In genomic region chr6:35725721-35726438, GRCh38 we compare ENCODE assay signal across 9 cellular contexts. TPM values are rescaled to one million over a fixed set of nuclear protein-coding genes. Genes with fewer than 3 reads are reported as not detected.
A peak's percentile ranks its signal among the peaks of the same experiment; 100 is the strongest.
DNase-seq lines count a peak whose midpoint lies in the region; ATAC-seq and TF ChIP-seq lines count a peak whose summit lies in the region.
"Had no signal": no experiment of that assay in that cellular context is flagged by ENCODE, and none has a peak within 500 bp of the region (broad histone marks: within the 10 kb centered on the region; RNA-seq: fewer than 3 reads in every experiment).

No MANE protein-coding gene starts in this region.

- H3K9me3 Mint-ChIP-seq in mesothelial cell of epicardium, result no peaks in the 10 kb centered on the region

- no peak overlapping the region for H3K4me3 Mint-ChIP-seq in mesothelial cell of epicardium

- H3K36me3 Mint-ChIP-seq in mesothelial cell of epicardium, result no peaks in the 10 kb centered on the region

- DNase-seq in activated T-cell treated with anti-CD3 and anti-CD28 coated beads, Interleukin-2, amount 50 U/mL, for 1 hour, result peak; percentile 55
- DNase-seq in activated T-cell treated with anti-CD3 and anti-CD28 coated beads for 4 hours, result no peak
- DNase-seq in cardiac fibroblast (ENCODE audit: low read depth in 2 of 2), result peak; percentile 83 to 89
- DNase-seq in mesothelial cell of epicardium (ENCODE audit: low spot score in 2 of 2, unreplicated experiment in 2 of 2), result no peak
- peak; percentile 86 for DNase-seq in upper lobe of right lung
- no peak for DNase-seq in NCI-H82 treated with DMSO at 0.1 percent for 48 hours (lab: John Stamatoyannopoulos, UW; ENCODE audit: unreplicated experiment)
- DNase-seq in HAP-1 (ENCODE audit: low spot score in 2 of 2), result no peak
- DNase-seq: DND-41 had no signal

- H3K4me3 ChIP-seq in cardiac fibroblast (replicated peaks in 1 of 2; ENCODE audit: low read depth in 2 of 2, low read length in 2 of 2) (peak overlapping the region in 1 of 2 donors; percentile 12), upper lobe of right lung (peak overlapping the region; percentile 1), HAP-1 (no peak overlapping the region)

- peaks cover 11% of the 10 kb centered on the region for H3K27me3 Mint-ChIP-seq in mesothelial cell of epicardium (ENCODE audit: low read depth)

- H3K9me3 ChIP-seq in upper lobe of right lung (no peaks in the 10 kb centered on the region), HAP-1 (no peaks in the 10 kb centered on the region)

- in situ Hi-C loops in HAP-1 (cut with MboI; ENCODE audit: low sequenced_read_pairs), result no loop called here

- H3K36me3 ChIP-seq in upper lobe of right lung (no peaks in the 10 kb centered on the region), HAP-1 (replicated peaks) (no peaks in the 10 kb centered on the region)

- H3K27me3 ChIP-seq in upper lobe of right lung (no peaks in the 10 kb centered on the region), HAP-1 (ENCODE audit: low read depth) (no peaks in the 10 kb centered on the region)

- ATAC-seq in upper lobe of right lung, result peak; percentile 57
- ATAC-seq in GM19452 (IDR thresholded peaks at IDR 0.05; ENCODE audit: unreplicated experiment), result no peak

- peaks cover 48% of the 10 kb centered on the region for H3K4me1 Mint-ChIP-seq in mesothelial cell of epicardium

- H3K4me1 ChIP-seq in upper lobe of right lung (peaks cover 78% of the 10 kb centered on the region), HAP-1 (peaks cover 23% of the 10 kb centered on the region)

- peak overlapping the region; percentile 16 for H3K27ac Mint-ChIP-seq in mesothelial cell of epicardium

- H3K27ac ChIP-seq in upper lobe of right lung, result peak overlapping the region; percentile 99

- no peak for TF ChIP-seq CTCF in cardiac fibroblast (IDR thresholded peaks at IDR 0.05; ENCODE audit: low read depth, low read length)
- no peak for TF ChIP-seq CTCF in mesothelial cell of epicardium (IDR thresholded peaks at IDR 0.05; ENCODE audit: unreplicated experiment)
- TF ChIP-seq CTCF in upper lobe of right lung (IDR thresholded peaks at IDR 0.05), result no peak

- intact Hi-C loops in upper lobe of right lung (cut with DNase I), result loop anchor here (5.0 kb wide), 1 partner anchor 39 kb away; the partner anchor contains the start of gene FKBP5

RNA-seq across cellular contexts. Expression of gene ARMC12, which starts 11.0 kb away (rescaled TPM):
- total RNA-seq in mesothelial cell of epicardium (3.3 to 4.9 TPM (median 4.2 TPM) in 3 replicates), upper lobe of right lung (0.52 TPM)

RNA-seq across cellular contexts. Expression of gene FKBP5, which starts 37.2 kb away (rescaled TPM):
- total RNA-seq in mesothelial cell of epicardium (7.3 to 7.6 TPM (median 7.3 TPM) in 3 replicates), upper lobe of right lung (142 TPM)

RNA-seq across cellular contexts. Expression of gene CLPSL2, which starts 50.5 kb away (rescaled TPM):
- not detected in 3 replicates for total RNA-seq in mesothelial cell of epicardium
- not detected for total RNA-seq in upper lobe of right lung

RNA-seq across cellular contexts. Expression of gene CLPSL1, which starts 54.9 kb away (rescaled TPM):
- 0.40 TPM in 1 of 3 replicates, not detected in the others for total RNA-seq in mesothelial cell of epicardium
- not detected for total RNA-seq in upper lobe of right lung

Comparison
In these comparisons a context has a peak if more than half of its experiments do, and no peak if none do; other contexts are left out.
1. DNase-seq: peak in activated T-cell treated with anti-CD3 and anti-CD28 coated beads, Interleukin-2, amount 50 U/mL, for 1 hour (single experiment), cardiac fibroblast (2 of 2) and upper lobe of right lung (single experiment); none in activated T-cell treated with anti-CD3 and anti-CD28 coated beads for 4 hours (single experiment), mesothelial cell of epicardium (0 of 2), NCI-H82 treated with DMSO at 0.1 percent for 48 hours (single experiment) and HAP-1 (0 of 2).
2. RNA of gene FKBP5, which starts 37.2 kb away (total RNA-seq): 142 TPM in upper lobe of right lung (single experiment); 7.3 to 7.6 TPM in mesothelial cell of epicardium; every median in the first group is over 10 times any median in the second.